Comparison of ENCODE assay signal across 19 cellular contexts in genomic region chr7:117130262-117130661, GRCh38.
"Had no signal": no experiment of that assay in that cellular context is flagged by ENCODE, and none has a peak within 500 bp of the region (broad histone marks: within the 10 kb centered on the region; RNA-seq: fewer than 3 reads in every experiment).

No MANE protein-coding gene starts in this region.

- H3K4me1 Mint-ChIP-seq: neural crest cell had no signal

- H3K27ac ChIP-seq: dorsolateral prefrontal cortex, suprapubic skin, thyroid gland, upper lobe of left lung, uterus had no signal

- H3K4me3 ChIP-seq: dorsolateral prefrontal cortex, mucosa of descending colon, suprapubic skin, thyroid gland, upper lobe of left lung, uterus had no signal

- H3K9me3 ChIP-seq: heart left ventricle, mucosa of descending colon, suprapubic skin, thyroid gland, upper lobe of left lung, uterus had no signal

- H3K27ac Mint-ChIP-seq: naive thymus-derived CD8-positive, alpha-beta T cell had no signal

- H3K4me1 ChIP-seq: suprapubic skin, uterus had no signal

- DNase-seq: cortex of kidney; dorsolateral prefrontal cortex; effector CD8-positive, alpha-beta T cell; foreskin melanocyte; heart left ventricle; hippocampal formation; kidney glomerular epithelial cell; mucosa of descending colon; naive thymus-derived CD8-positive, alpha-beta T cell; posterior cingulate gyrus; right cardiac atrium; small intestine; stimulated activated CD4-positive, alpha-beta T cell treated with anti-CD3 and anti-CD28 coated beads, Interleukin-2, amount 100 ng/mL, for 48 hours; stimulated activated naive CD8-positive, alpha-beta T cell treated with anti-CD3 and anti-CD28 coated beads, Interleukin-15, Interleukin-2, amounts not matched to agents 100 U/mL and 50 U/mL, for 24 hours; thyroid gland; upper lobe of left lung; uterus had no signal

- H3K4me3 Mint-ChIP-seq: naive thymus-derived CD8-positive, alpha-beta T cell; neural crest cell had no signal

- H3K9me3 Mint-ChIP-seq: naive thymus-derived CD8-positive, alpha-beta T cell; neural crest cell had no signal

- H3K27me3 ChIP-seq: dorsolateral prefrontal cortex, heart left ventricle, suprapubic skin, thyroid gland, upper lobe of left lung, uterus had no signal

- H3K36me3 ChIP-seq: thyroid gland, uterus had no signal

- FAIRE-seq: small intestine had no signal

- ATAC-seq: heart left ventricle; mucosa of descending colon; naive thymus-derived CD8-positive, alpha-beta T cell; stimulated activated naive CD8-positive, alpha-beta T cell treated with anti-CD3 and anti-CD28 coated beads, Interleukin-15, Interleukin-2, amounts not matched to agents 100 U/mL and 50 U/mL, for 24 hours had no signal
